8 cellular contexts compared by ENCODE assay signal in genomic region chr4:119454491-119455270, GRCh38.
DNase-seq lines count a peak whose midpoint lies in the region; ATAC-seq lines count a peak whose summit lies in the region.
"Not testable (repeated sequence)": the region's sequence is repeated elsewhere in the genome, so short reads cannot be mapped to it uniquely, and the experiment has no call there.

No MANE protein-coding gene starts in this region.

- not testable (repeated sequence) for H3K36me3 ChIP-seq in BLaER1 treated with 17β-estradiol and CSF1 and Interleukin-3, amounts not matched to agents 10 nM and 100 nM

- ATAC-seq in GM19324 (IDR thresholded peaks at IDR 0.05; ENCODE audit: low FRiP score, unreplicated experiment) (peak; percentile 100), HG03460 (IDR thresholded peaks at IDR 0.05; ENCODE audit: unreplicated experiment) (peak; percentile 99)

- H3K4me1 Mint-ChIP-seq in activated CD4-positive, alpha-beta T cell treated with anti-CD3 and anti-CD28 coated beads, Interleukin-2, amount 10 ng/mL, durations not matched to agents 24 days and 14 days = not testable (repeated sequence)

- not testable (repeated sequence) for H4K20me1 ChIP-seq in BLaER1 treated with 17β-estradiol and CSF1 and Interleukin-3, amounts not matched to agents 10 nM and 100 nM

- peak overlapping the region; percentile 79 to 93 (median 85) for H3K27ac ChIP-seq in BLaER1 treated with 17β-estradiol and CSF1 and Interleukin-3, amounts not matched to agents 10 nM and 100 nM

- not testable (repeated sequence) for H3K27me3 ChIP-seq in BLaER1 treated with 17β-estradiol and CSF1 and Interleukin-3, amounts not matched to agents 10 nM and 100 nM

- peak overlapping the region; percentile 84 to 92 (median 86) for H3K9ac ChIP-seq in BLaER1 treated with 17β-estradiol and CSF1 and Interleukin-3, amounts not matched to agents 10 nM and 100 nM

- H3K4me2 ChIP-seq in BLaER1 treated with 17β-estradiol and CSF1 and Interleukin-3, amounts not matched to agents 10 nM and 100 nM = peak overlapping the region; percentile 51 to 68 (median 60); a peak in 21 of 22 replicates

- peak overlapping the region; percentile 97 for H3K27ac Mint-ChIP-seq in activated CD4-positive, alpha-beta T cell treated with anti-CD3 and anti-CD28 coated beads, Interleukin-2, amount 10 ng/mL, durations not matched to agents 24 days and 14 days

- not testable (repeated sequence) for H3K9me3 ChIP-seq in BLaER1 treated with 17β-estradiol and CSF1 and Interleukin-3, amounts not matched to agents 10 nM and 100 nM (replicated peaks in 1 of 11)

- intact Hi-C loops in activated CD4-positive, alpha-beta T cell treated with anti-CD3 and anti-CD28 coated beads, Interleukin-2, amount 10 ng/mL, durations not matched to agents 24 days and 14 days (cut with micrococcal nuclease) = loop anchor here (1.0 to 10.0 kb wide), 4 partner anchors 154 to 860 kb away; partner anchors contain the start of gene METTL14

- DNase-seq in NCI-H524 treated with DMSO at 0.1 percent for 48 hours (lab: John Stamatoyannopoulos, UW) = peak; percentile 20
- DNase-seq in activated CD4-positive, alpha-beta T cell treated with anti-CD3 and anti-CD28 coated beads, Interleukin-2, amount 10 ng/mL, durations not matched to agents 24 days and 14 days = peak; percentile 98
- peak; percentile 64 for DNase-seq in cortex of kidney (lab: John Stamatoyannopoulos, UW)
- peak; percentile 98 for DNase-seq in left kidney (ENCODE audit: low read depth, low spot score)
- DNase-seq in stimulated activated CD4-positive, alpha-beta T cell treated with anti-CD3 and anti-CD28 coated beads, Interleukin-1b, Interleukin-23, amount 100 ng/mL, for 48 hours = peak; percentile 94

- peak overlapping the region; percentile 92 for H3K4me3 Mint-ChIP-seq in activated CD4-positive, alpha-beta T cell treated with anti-CD3 and anti-CD28 coated beads, Interleukin-2, amount 10 ng/mL, durations not matched to agents 24 days and 14 days

- peak overlapping the region; percentile 79 to 88 (median 82) for H3K4me3 ChIP-seq in BLaER1 treated with 17β-estradiol and CSF1 and Interleukin-3, amounts not matched to agents 10 nM and 100 nM

- not testable (repeated sequence) for H3K9me3 Mint-ChIP-seq in activated CD4-positive, alpha-beta T cell treated with anti-CD3 and anti-CD28 coated beads, Interleukin-2, amount 10 ng/mL, durations not matched to agents 24 days and 14 days

- H3K4me1 ChIP-seq in BLaER1 treated with 17β-estradiol and CSF1 and Interleukin-3, amounts not matched to agents 10 nM and 100 nM = not testable (repeated sequence)

- not testable (repeated sequence) for H3K36me3 Mint-ChIP-seq in activated CD4-positive, alpha-beta T cell treated with anti-CD3 and anti-CD28 coated beads, Interleukin-2, amount 10 ng/mL, durations not matched to agents 24 days and 14 days (ENCODE audit: low read depth)

- H3K27me3 Mint-ChIP-seq in activated CD4-positive, alpha-beta T cell treated with anti-CD3 and anti-CD28 coated beads, Interleukin-2, amount 10 ng/mL, durations not matched to agents 24 days and 14 days = not testable (repeated sequence)

Comparison
In these comparisons a context has a peak if more than half of its experiments do, and no peak if none do; other contexts are left out.
1. Peak in every context shown above with its lines: DNase-seq, ATAC-seq, H3K4me3 ChIP-seq and H3K27ac ChIP-seq.
2. DNase-seq: peak in every context shown above with its lines; median percentile 98 in activated CD4-positive, alpha-beta T cell treated with anti-CD3 and anti-CD28 coated beads, Interleukin-2, amount 10 ng/mL, durations not matched to agents 24 days and 14 days; 98 in left kidney; 94 in stimulated activated CD4-positive, alpha-beta T cell treated with anti-CD3 and anti-CD28 coated beads, Interleukin-1b, Interleukin-23, amount 100 ng/mL, for 48 hours; 64 in cortex of kidney; 20 in NCI-H524 treated with DMSO at 0.1 percent for 48 hours.